8 cellular contexts compared by ENCODE assay signal in the genomic region with DNA sequence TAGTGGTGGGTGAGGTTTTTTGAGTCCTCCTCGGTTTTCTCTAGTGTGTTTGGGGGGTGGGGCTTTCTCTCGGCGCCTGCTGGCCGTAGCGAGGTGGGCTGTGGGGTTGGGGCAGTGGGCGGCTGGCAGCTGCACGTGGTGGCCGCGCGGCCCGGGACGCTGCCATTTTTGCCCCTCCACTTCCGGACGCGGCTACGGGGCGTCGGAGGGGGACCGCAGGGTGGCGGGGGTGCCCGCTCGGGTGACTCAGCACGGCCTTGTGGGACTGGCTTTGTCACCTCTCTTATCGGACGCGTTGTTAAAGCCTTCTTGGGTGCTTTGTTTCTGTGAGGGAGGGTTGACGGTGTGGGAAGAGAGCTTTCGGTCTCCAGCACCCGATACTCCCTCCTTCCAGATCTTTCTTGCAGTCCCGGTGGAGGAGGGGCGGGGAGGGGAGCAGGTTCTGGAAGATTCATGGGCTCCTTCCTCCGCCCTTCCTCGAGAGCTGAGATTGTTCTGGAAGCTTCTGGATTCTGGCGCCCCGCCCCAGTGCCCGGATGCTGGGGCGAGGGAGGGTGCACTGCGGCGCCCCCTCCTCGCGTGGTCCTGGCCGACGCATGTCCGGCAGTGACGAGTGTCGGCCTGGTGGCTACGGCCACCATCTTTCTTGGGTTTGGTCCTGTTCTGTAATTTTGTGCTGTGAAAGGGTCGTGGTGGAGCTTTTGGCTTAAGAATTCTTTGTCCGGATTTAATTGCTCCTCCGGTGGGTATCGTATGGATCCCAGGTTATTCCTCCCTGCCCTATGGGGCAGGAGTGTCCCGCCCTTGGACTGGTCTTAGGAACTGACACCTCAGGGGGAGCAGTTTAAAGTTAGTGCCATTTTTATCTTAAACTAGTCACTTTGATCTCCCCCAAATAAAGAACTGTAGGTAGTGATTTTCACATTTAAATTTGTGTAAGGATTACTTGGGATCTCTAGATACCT. TPM values are rescaled to one million over a fixed set of nuclear protein-coding genes. Genes with fewer than 3 reads are reported as not detected.
A peak's percentile ranks its signal among the peaks of the same experiment; 100 is the strongest.
DNase-seq lines count a peak whose midpoint lies in the region; ATAC-seq and TF ChIP-seq lines count a peak whose summit lies in the region.

No MANE protein-coding gene starts in this region.

- peaks cover 3% of the 10 kb centered on the region for H3K27me3 Mint-ChIP-seq in activated T-helper 2 cell treated with anti-CD3 and anti-CD28 coated beads, Interferon-gamma antibody, Interleukin-2, Interleukin-4, amounts not matched to agents 10 μg/mL and 5 μg/mL and 100 μg/mL, durations not matched to agents 14 hours and 24 hours and 36 hours (ENCODE audit: low read depth)
- peaks cover 14% of the 10 kb centered on the region for H3K27me3 Mint-ChIP-seq in neural crest cell (ENCODE audit: low read depth)
- peaks cover 5% of the 10 kb centered on the region for H3K27me3 Mint-ChIP-seq in stimulated activated naive CD8-positive, alpha-beta T cell treated with anti-CD3 and anti-CD28 coated beads, Interleukin-15, Interleukin-2, amounts not matched to agents 100 ng/mL and 50 ng/mL, for 24 hours

- H3K27ac Mint-ChIP-seq in activated T-helper 2 cell treated with anti-CD3 and anti-CD28 coated beads, Interferon-gamma antibody, Interleukin-2, Interleukin-4, amounts not matched to agents 10 μg/mL and 5 μg/mL and 100 μg/mL, durations not matched to agents 14 hours and 24 hours and 36 hours = peak overlapping the region; percentile 99
- peak overlapping the region; percentile 99 for H3K27ac Mint-ChIP-seq in neural crest cell (ENCODE audit: unreplicated experiment)
- H3K27ac Mint-ChIP-seq in stimulated activated naive CD8-positive, alpha-beta T cell treated with anti-CD3 and anti-CD28 coated beads, Interleukin-15, Interleukin-2, amounts not matched to agents 100 ng/mL and 50 ng/mL, for 24 hours = peak overlapping the region; percentile 100

- H3K27ac ChIP-seq in Panc1 (ENCODE audit: low read length) = peak overlapping the region; percentile 100

- in situ Hi-C loops in Panc1 (cut with HindIII; ENCODE audit: low pct_unique_long_range_greater_than_20kb, low sequenced_read_pairs) = no loop called here

- intact Hi-C loops in Panc1 (cut with micrococcal nuclease; ENCODE audit: unreplicated experiment) = no loop called here
- intact Hi-C loops in activated T-helper 2 cell treated with anti-CD3 and anti-CD28 coated beads, Interferon-gamma antibody, Interleukin-2, Interleukin-4, amounts not matched to agents 10 μg/mL and 5 μg/mL and 100 μg/mL, durations not matched to agents 14 hours and 24 hours and 36 hours (cut with micrococcal nuclease) = loop anchor here (1.0 to 2.0 kb wide), 3 partner anchors 9 to 121 kb away; partner anchors contain the start of genes MRPL14 and TMEM63B

- H3K4me3 Mint-ChIP-seq in activated T-helper 2 cell treated with anti-CD3 and anti-CD28 coated beads, Interferon-gamma antibody, Interleukin-2, Interleukin-4, amounts not matched to agents 10 μg/mL and 5 μg/mL and 100 μg/mL, durations not matched to agents 14 hours and 24 hours and 36 hours (ENCODE audit: low read depth) = peak overlapping the region; percentile 96
- peak overlapping the region; percentile 100 for H3K4me3 Mint-ChIP-seq in neural crest cell
- H3K4me3 Mint-ChIP-seq in stimulated activated naive CD8-positive, alpha-beta T cell treated with anti-CD3 and anti-CD28 coated beads, Interleukin-15, Interleukin-2, amounts not matched to agents 100 ng/mL and 50 ng/mL, for 24 hours = peak overlapping the region; percentile 96

- peak; percentile 31 for ATAC-seq in HG03045 (IDR thresholded peaks at IDR 0.05; ENCODE audit: unreplicated experiment)
- peak; percentile 58 for ATAC-seq in Panc1

- DNase-seq in NCI-H1417 (lab: John Stamatoyannopoulos, UW) (peak in 2 of 3 experiments; percentile 62 to 72), NCI-H1417 treated with DMSO at 0.1 percent for 48 hours (lab: John Stamatoyannopoulos, UW) (no peak), Panc1 (ENCODE audit: low read depth, low spot score) (no peak), fibroblast of the aortic adventitia (ENCODE audit: low read depth) (peak; percentile 53), neural crest cell (ENCODE audit: low read depth, low spot score) (no peak)
- DNase-seq in activated T-helper 2 cell treated with anti-CD3 and anti-CD28 coated beads, Interferon-gamma antibody, Interleukin-2, Interleukin-4, amounts not matched to agents 10 μg/mL and 5 μg/mL and 100 μg/mL, durations not matched to agents 14 hours and 24 hours and 36 hours (ENCODE audit: low spot score) = peak; percentile 79

- TF ChIP-seq CTCF in Panc1 (IDR thresholded peaks at IDR 0.05) (no peak), fibroblast of the aortic adventitia (IDR thresholded peaks at IDR 0.05; ENCODE audit: insufficient read depth, low read length) (no peak), neural crest cell (conservative IDR thresholded peaks at IDR 0.05) (no peak)

- H3K4me1 Mint-ChIP-seq in activated T-helper 2 cell treated with anti-CD3 and anti-CD28 coated beads, Interferon-gamma antibody, Interleukin-2, Interleukin-4, amounts not matched to agents 10 μg/mL and 5 μg/mL and 100 μg/mL, durations not matched to agents 14 hours and 24 hours and 36 hours (ENCODE audit: low read depth) = peaks cover 38% of the 10 kb centered on the region
- H3K4me1 Mint-ChIP-seq in neural crest cell = peaks cover 59% of the 10 kb centered on the region
- H3K4me1 Mint-ChIP-seq in stimulated activated naive CD8-positive, alpha-beta T cell treated with anti-CD3 and anti-CD28 coated beads, Interleukin-15, Interleukin-2, amounts not matched to agents 100 ng/mL and 50 ng/mL, for 24 hours (ENCODE audit: low read depth) = peaks cover 70% of the 10 kb centered on the region

- peaks cover 59% of the 10 kb centered on the region for H3K36me3 Mint-ChIP-seq in activated T-helper 2 cell treated with anti-CD3 and anti-CD28 coated beads, Interferon-gamma antibody, Interleukin-2, Interleukin-4, amounts not matched to agents 10 μg/mL and 5 μg/mL and 100 μg/mL, durations not matched to agents 14 hours and 24 hours and 36 hours (ENCODE audit: low read depth)
- peaks cover 40% of the 10 kb centered on the region for H3K36me3 Mint-ChIP-seq in neural crest cell (ENCODE audit: low read depth)
- H3K36me3 Mint-ChIP-seq in stimulated activated naive CD8-positive, alpha-beta T cell treated with anti-CD3 and anti-CD28 coated beads, Interleukin-15, Interleukin-2, amounts not matched to agents 100 ng/mL and 50 ng/mL, for 24 hours (ENCODE audit: low read depth) = peaks cover 61% of the 10 kb centered on the region

- CTCF ChIA-PET in Panc1 (lab: Charles Lee) = interaction anchor here (1.0 kb wide), 2 partner anchors 75 to 147 kb away, joined by 3 to 4 read pairs; no protein-coding TSS in a partner anchor

- H3K4me3 ChIP-seq in Panc1 (ENCODE audit: low read depth in 2 of 2, low read length in 2 of 2) (peak overlapping the region; percentile 99 to 100), fibroblast of the aortic adventitia (ENCODE audit: low read depth, low read length) (peak overlapping the region; percentile 79)

- POLR2A ChIA-PET in Panc1 (lab: Charles Lee) = interaction anchor here (0.6 to 1.4 kb wide), 5 partner anchors 9 to 321 kb away, joined by 3 to 10 read pairs (median 3); no protein-coding TSS in a partner anchor

- peaks cover 34% of the 10 kb centered on the region for H3K4me1 ChIP-seq in Panc1 (ENCODE audit: control insufficient read depth, insufficient read depth, low read length)

- H3K9me3 ChIP-seq in Panc1 (ENCODE audit: control insufficient read depth, insufficient read depth, low read depth, low read length) = no peaks in the 10 kb centered on the region

- BruUV-seq in Panc1 (replicated peaks; lab: Mats Ljungman, UMichigan) = no TSS peak

- H3K36me3 ChIP-seq in Panc1 (ENCODE audit: control insufficient read depth, insufficient read depth, low read length) = peaks cover 52% of the 10 kb centered on the region

- no peaks in the 10 kb centered on the region for H3K27me3 ChIP-seq in Panc1 (ENCODE audit: control insufficient read depth, insufficient read depth, low read length)

- H3K9me3 Mint-ChIP-seq in activated T-helper 2 cell treated with anti-CD3 and anti-CD28 coated beads, Interferon-gamma antibody, Interleukin-2, Interleukin-4, amounts not matched to agents 10 μg/mL and 5 μg/mL and 100 μg/mL, durations not matched to agents 14 hours and 24 hours and 36 hours = no peaks in the 10 kb centered on the region
- H3K9me3 Mint-ChIP-seq in neural crest cell = no peaks in the 10 kb centered on the region
- no peaks in the 10 kb centered on the region for H3K9me3 Mint-ChIP-seq in stimulated activated naive CD8-positive, alpha-beta T cell treated with anti-CD3 and anti-CD28 coated beads, Interleukin-15, Interleukin-2, amounts not matched to agents 100 ng/mL and 50 ng/mL, for 24 hours

RNA-seq across cellular contexts. Expression of gene HSP90AB1, which starts 0.7 kb away (rescaled TPM):
- total RNA-seq in Panc1 (2021; ENCODE audit: unreplicated experiment) (1,253 TPM), fibroblast of the aortic adventitia (ENCODE audit: low replicate concordance) (797 and 832 TPM in 2 replicates), neural crest cell (1,508 and 1,541 TPM in 2 replicates)
- polyA plus RNA-seq in Panc1 (2012; ENCODE audit: insufficient read length) = 799 TPM
- 2,402 and 2,404 TPM in 2 replicates for total RNA-seq in activated T-helper 2 cell treated with anti-CD3 and anti-CD28 coated beads, Interferon-gamma antibody, Interleukin-2, Interleukin-4, amounts not matched to agents 10 μg/mL and 5 μg/mL and 100 μg/mL, durations not matched to agents 14 hours and 24 hours and 36 hours

RNA-seq across cellular contexts. Expression of gene SLC35B2, which starts 9.7 kb away (rescaled TPM):
- total RNA-seq in Panc1 (2021; ENCODE audit: unreplicated experiment) = 105 TPM
- polyA plus RNA-seq in Panc1 (2012; ENCODE audit: insufficient read length) = 114 TPM
- total RNA-seq in activated T-helper 2 cell treated with anti-CD3 and anti-CD28 coated beads, Interferon-gamma antibody, Interleukin-2, Interleukin-4, amounts not matched to agents 10 μg/mL and 5 μg/mL and 100 μg/mL, durations not matched to agents 14 hours and 24 hours and 36 hours = 27.6 and 29.6 TPM in 2 replicates
- total RNA-seq in fibroblast of the aortic adventitia (ENCODE audit: low replicate concordance) = 56.4 and 60.8 TPM in 2 replicates
- total RNA-seq in neural crest cell = 70.5 and 77.7 TPM in 2 replicates

RNA-seq across cellular contexts. Expression of gene NFKBIE, which starts 17.7 kb away (rescaled TPM):
- 24.9 TPM for total RNA-seq in Panc1 (2021; ENCODE audit: unreplicated experiment)
- 35.8 TPM for polyA plus RNA-seq in Panc1 (2012; ENCODE audit: insufficient read length)
- total RNA-seq in activated T-helper 2 cell treated with anti-CD3 and anti-CD28 coated beads, Interferon-gamma antibody, Interleukin-2, Interleukin-4, amounts not matched to agents 10 μg/mL and 5 μg/mL and 100 μg/mL, durations not matched to agents 14 hours and 24 hours and 36 hours = 23.8 and 25.1 TPM in 2 replicates
- 5.4 and 74.7 TPM in 2 replicates for total RNA-seq in fibroblast of the aortic adventitia (ENCODE audit: low replicate concordance)
- total RNA-seq in neural crest cell = 16.1 and 20.2 TPM in 2 replicates

RNA-seq across cellular contexts. Expression of gene TMEM151B, which starts 22.6 kb away (rescaled TPM):
- total RNA-seq in Panc1 (2021; ENCODE audit: unreplicated experiment) (0.18 TPM), fibroblast of the aortic adventitia (ENCODE audit: low replicate concordance) (not detected in 2 replicates), neural crest cell (19.0 and 21.2 TPM in 2 replicates)
- 1.1 TPM for polyA plus RNA-seq in Panc1 (2012; ENCODE audit: insufficient read length)
- 0.05 TPM in 1 of 2 replicates, not detected in the other for total RNA-seq in activated T-helper 2 cell treated with anti-CD3 and anti-CD28 coated beads, Interferon-gamma antibody, Interleukin-2, Interleukin-4, amounts not matched to agents 10 μg/mL and 5 μg/mL and 100 μg/mL, durations not matched to agents 14 hours and 24 hours and 36 hours

RNA-seq across cellular contexts. Expression of gene SLC29A1, which starts 24.2 kb away (rescaled TPM):
- total RNA-seq in Panc1 (2021; ENCODE audit: unreplicated experiment) = 263 TPM
- polyA plus RNA-seq in Panc1 (2012; ENCODE audit: insufficient read length) = 313 TPM
- 125 and 134 TPM in 2 replicates for total RNA-seq in activated T-helper 2 cell treated with anti-CD3 and anti-CD28 coated beads, Interferon-gamma antibody, Interleukin-2, Interleukin-4, amounts not matched to agents 10 μg/mL and 5 μg/mL and 100 μg/mL, durations not matched to agents 14 hours and 24 hours and 36 hours
- 5.2 and 23.6 TPM in 2 replicates for total RNA-seq in fibroblast of the aortic adventitia (ENCODE audit: low replicate concordance)
- total RNA-seq in neural crest cell = 54.8 and 55.0 TPM in 2 replicates

Comparison
In these comparisons a context has a peak if more than half of its experiments do, and no peak if none do; other contexts are left out.
1. DNase-seq: peak in NCI-H1417 (2 of 3), activated T-helper 2 cell treated with anti-CD3 and anti-CD28 coated beads, Interferon-gamma antibody, Interleukin-2, Interleukin-4, amounts not matched to agents 10 μg/mL and 5 μg/mL and 100 μg/mL, durations not matched to agents 14 hours and 24 hours and 36 hours (single experiment) and fibroblast of the aortic adventitia (single experiment); none in NCI-H1417 treated with DMSO at 0.1 percent for 48 hours (single experiment), Panc1 (single experiment) and neural crest cell (single experiment).
2. Peak in every context shown above with its lines, with median percentiles within 50 percentile points of each other: H3K27ac Mint-ChIP-seq and H3K4me3 Mint-ChIP-seq.